In the genomic region with DNA sequence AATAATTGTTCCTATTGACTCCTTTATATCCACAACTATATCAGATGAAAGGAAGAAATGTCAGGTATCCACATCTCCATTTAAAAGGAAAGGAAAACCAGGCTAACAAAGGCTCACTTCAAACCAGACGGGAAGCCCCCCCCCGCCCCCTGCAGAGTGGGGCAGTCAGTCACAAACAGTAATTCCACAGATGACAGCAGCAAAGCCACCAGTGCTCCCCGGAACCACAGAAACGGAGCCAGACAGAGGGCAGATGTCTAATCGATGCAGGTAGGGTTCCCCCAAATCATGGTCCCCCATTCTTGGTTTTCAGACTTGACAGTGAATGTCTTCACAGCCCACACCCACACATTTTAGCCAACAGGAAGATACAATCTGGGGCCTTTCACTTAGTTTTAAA, we compare ENCODE assay signal across 8 cellular contexts.
DNase-seq lines count a peak whose midpoint lies in the region; ATAC-seq, FAIRE-seq and TF ChIP-seq lines count a peak whose summit lies in the region.

No MANE protein-coding gene starts in this region.

- no peaks in the 10 kb centered on the region for H3K27me3 ChIP-seq in heart right ventricle

- no peak overlapping the region for H3K9ac ChIP-seq in kidney (ENCODE audit: low read length in 2 of 2)

- peaks cover 3 to 93% (median 61%) of the 10 kb centered on the region in 9 donors for H3K4me1 ChIP-seq in heart right ventricle
- H3K4me1 ChIP-seq in kidney (ENCODE audit: control insufficient read depth in 1 of 2, insufficient read depth in 1 of 2, low read depth in 1 of 2, low read length in 2 of 2), result peaks cover 13 to 26% of the 10 kb centered on the region in 2 donors

- H3K9me3 ChIP-seq in heart right ventricle (no peaks in the 10 kb centered on the region), kidney (ENCODE audit: control insufficient read depth in 1 of 2, low read length in 2 of 2) (no peaks in the 10 kb centered on the region)

- no peaks in the 10 kb centered on the region for H3K27me3 Mint-ChIP-seq in stimulated activated naive B cell treated with anti-CD40 and anti-IgM and Interleukin-4, amounts not matched to agents 10 μg/mL and 1 μg/mL and 100 μg/mL, for 72 hours

- H3K4me3 ChIP-seq in heart right ventricle (peak overlapping the region in 1 of 10 donors; percentile 3), kidney (ENCODE audit: low read length in 2 of 2) (no peak overlapping the region)

- DNase-seq in heart right ventricle, result no peak
- DNase-seq in cardiac septum (ENCODE audit: low spot score), result no peak
- peak; percentile 32 for DNase-seq in activated T-cell treated with anti-CD3 and anti-CD28 coated beads for 4 hours
- DNase-seq in kidney, result peak; percentile 13
- DNase-seq in stimulated activated naive B cell treated with anti-CD40 and anti-IgM and Interleukin-4, amounts not matched to agents 10 μg/mL and 1 μg/mL and 100 μg/mL, for 72 hours, result no peak
- no peak for DNase-seq in medulla oblongata (ENCODE audit: extremely low spot score)
- no peak for DNase-seq in DMS79 (lab: John Stamatoyannopoulos, UW)

- 41 to 57% methylated on average over 5 of the region's 5 CpGs for WGBS in heart right ventricle, 2 donors

- FAIRE-seq in kidney (lab: Jason Lieb, UNC), result no peak

- peak overlapping the region; percentile 95 for H3K27ac Mint-ChIP-seq in stimulated activated naive B cell treated with anti-CD40 and anti-IgM and Interleukin-4, amounts not matched to agents 10 μg/mL and 1 μg/mL and 100 μg/mL, for 72 hours

- peaks cover 48 to 53% of the 10 kb centered on the region in 2 donors for H3K4me1 Mint-ChIP-seq in stimulated activated naive B cell treated with anti-CD40 and anti-IgM and Interleukin-4, amounts not matched to agents 10 μg/mL and 1 μg/mL and 100 μg/mL, for 72 hours

- ATAC-seq in heart right ventricle, result no peak
- ATAC-seq in HG03342 (IDR thresholded peaks at IDR 0.05; ENCODE audit: unreplicated experiment), result peak; percentile 36
- peak; percentile 49 to 51 for ATAC-seq in stimulated activated naive B cell treated with anti-CD40 and anti-IgM and Interleukin-4, amounts not matched to agents 10 μg/mL and 1 μg/mL and 100 μg/mL, for 72 hours (replicated peaks)

- peaks cover 0 to 40% (median 5%) of the 10 kb centered on the region in 9 donors for H3K36me3 ChIP-seq in heart right ventricle
- peaks cover 18 to 20% of the 10 kb centered on the region in 2 donors for H3K36me3 ChIP-seq in kidney (ENCODE audit: control insufficient read depth in 1 of 2, insufficient read depth in 2 of 2, low read length in 2 of 2)

- intact Hi-C loops in heart right ventricle (cut with DNase I), result loop anchor here in 2 of 10 donors (5.0 to 10.0 kb wide), 2 partner anchors 99 to 101 kb away; partner anchors contain the start of gene STK24 (in 2 of the 2)
- intact Hi-C loops in cardiac septum (cut with DNase I), result no loop called here
- intact Hi-C loops in kidney (cut with DNase I), result no loop called here

- H3K9me3 Mint-ChIP-seq in stimulated activated naive B cell treated with anti-CD40 and anti-IgM and Interleukin-4, amounts not matched to agents 10 μg/mL and 1 μg/mL and 100 μg/mL, for 72 hours, result peaks cover 0 to 3% of the 10 kb centered on the region in 2 donors

- TF ChIP-seq CTCF in heart right ventricle (IDR thresholded peaks at IDR 0.05) (no peak), kidney (IDR thresholded peaks at IDR 0.05; ENCODE audit: borderline replicate concordance, extremely low read depth, insufficient read depth) (no peak)

- H3K36me3 Mint-ChIP-seq in stimulated activated naive B cell treated with anti-CD40 and anti-IgM and Interleukin-4, amounts not matched to agents 10 μg/mL and 1 μg/mL and 100 μg/mL, for 72 hours, result peaks cover 53 to 72% of the 10 kb centered on the region in 2 donors

- H3K4me3 Mint-ChIP-seq in stimulated activated naive B cell treated with anti-CD40 and anti-IgM and Interleukin-4, amounts not matched to agents 10 μg/mL and 1 μg/mL and 100 μg/mL, for 72 hours, result peak overlapping the region; percentile 71 to 77

- H3K27ac ChIP-seq in heart right ventricle (peak overlapping the region in 7 of 10 donors; percentile 7 to 82 (median 23)), kidney (ENCODE audit: low read depth in 2 of 2, low read length in 2 of 2) (peak overlapping the region in 1 of 2 donors; percentile 13)

Comparison
In these comparisons a context has a peak if more than half of its experiments do, and no peak if none do; other contexts are left out.
1. ATAC-seq: peak in HG03342 (single experiment) and stimulated activated naive B cell treated with anti-CD40 and anti-IgM and Interleukin-4, amounts not matched to agents 10 μg/mL and 1 μg/mL and 100 μg/mL, for 72 hours (2 of 2); none in heart right ventricle (0 of 8).
2. DNase-seq: peak in activated T-cell treated with anti-CD3 and anti-CD28 coated beads for 4 hours (single experiment) and kidney (single experiment); none in heart right ventricle (0 of 2), cardiac septum (single experiment), stimulated activated naive B cell treated with anti-CD40 and anti-IgM and Interleukin-4, amounts not matched to agents 10 μg/mL and 1 μg/mL and 100 μg/mL, for 72 hours (single experiment), medulla oblongata (single experiment) and DMS79 (single experiment).